ENCODE assay signal across 1 cellular context in the genomic region with DNA sequence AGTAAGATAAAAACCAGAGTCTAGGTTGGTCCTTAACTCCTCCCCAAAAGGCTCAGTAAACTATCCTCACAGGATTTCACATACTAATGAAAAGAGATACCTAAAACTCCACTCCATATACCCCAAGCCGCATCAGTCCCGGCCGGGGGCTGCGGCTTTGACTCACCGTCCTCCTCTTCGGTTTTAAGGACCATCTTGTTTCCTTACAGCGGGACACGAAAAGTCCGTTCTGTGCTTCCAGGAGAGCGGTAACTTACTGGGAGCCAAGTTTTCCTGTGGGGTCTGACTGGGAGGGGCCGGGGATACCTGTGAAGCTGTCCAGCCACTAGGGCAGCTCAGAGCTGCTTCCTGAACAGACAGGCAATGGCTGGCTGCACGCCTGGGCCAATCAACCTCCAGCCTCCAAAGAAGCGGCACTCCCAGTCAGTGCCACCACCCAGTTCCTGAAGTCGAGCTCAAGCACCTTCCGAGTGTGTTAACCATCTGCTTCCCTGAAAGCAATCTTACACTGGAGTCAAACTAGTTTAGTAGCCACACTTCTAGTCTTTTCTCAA.
TF ChIP-seq lines count a peak whose summit lies in the region.

No MANE protein-coding gene starts in this region.

TF ChIP-seq in HEK293, 187 proteins besides CTCF, POLR2A, EP300 and RAD21 (continued from another document):
- TF ChIP-seq, protein P1, sequence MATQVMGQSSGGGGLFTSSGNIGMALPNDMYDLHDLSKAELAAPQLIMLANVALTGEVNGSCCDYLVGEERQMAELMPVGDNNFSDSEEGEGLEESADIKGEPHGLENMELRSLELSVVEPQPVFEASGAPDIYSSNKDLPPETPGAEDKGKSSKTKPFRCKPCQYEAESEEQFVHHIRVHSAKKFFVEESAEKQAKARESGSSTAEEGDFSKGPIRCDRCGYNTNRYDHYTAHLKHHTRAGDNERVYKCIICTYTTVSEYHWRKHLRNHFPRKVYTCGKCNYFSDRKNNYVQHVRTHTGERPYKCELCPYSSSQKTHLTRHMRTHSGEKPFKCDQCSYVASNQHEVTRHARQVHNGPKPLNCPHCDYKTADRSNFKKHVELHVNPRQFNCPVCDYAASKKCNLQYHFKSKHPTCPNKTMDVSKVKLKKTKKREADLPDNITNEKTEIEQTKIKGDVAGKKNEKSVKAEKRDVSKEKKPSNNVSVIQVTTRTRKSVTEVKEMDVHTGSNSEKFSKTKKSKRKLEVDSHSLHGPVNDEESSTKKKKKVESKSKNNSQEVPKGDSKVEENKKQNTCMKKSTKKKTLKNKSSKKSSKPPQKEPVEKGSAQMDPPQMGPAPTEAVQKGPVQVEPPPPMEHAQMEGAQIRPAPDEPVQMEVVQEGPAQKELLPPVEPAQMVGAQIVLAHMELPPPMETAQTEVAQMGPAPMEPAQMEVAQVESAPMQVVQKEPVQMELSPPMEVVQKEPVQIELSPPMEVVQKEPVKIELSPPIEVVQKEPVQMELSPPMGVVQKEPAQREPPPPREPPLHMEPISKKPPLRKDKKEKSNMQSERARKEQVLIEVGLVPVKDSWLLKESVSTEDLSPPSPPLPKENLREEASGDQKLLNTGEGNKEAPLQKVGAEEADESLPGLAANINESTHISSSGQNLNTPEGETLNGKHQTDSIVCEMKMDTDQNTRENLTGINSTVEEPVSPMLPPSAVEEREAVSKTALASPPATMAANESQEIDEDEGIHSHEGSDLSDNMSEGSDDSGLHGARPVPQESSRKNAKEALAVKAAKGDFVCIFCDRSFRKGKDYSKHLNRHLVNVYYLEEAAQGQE (tag by site-specific recombination; IDR thresholded peaks at IDR 0.05): peak; percentile 68; the same call in 1 of the 2 replicates
- TF ChIP-seq, protein P2, sequence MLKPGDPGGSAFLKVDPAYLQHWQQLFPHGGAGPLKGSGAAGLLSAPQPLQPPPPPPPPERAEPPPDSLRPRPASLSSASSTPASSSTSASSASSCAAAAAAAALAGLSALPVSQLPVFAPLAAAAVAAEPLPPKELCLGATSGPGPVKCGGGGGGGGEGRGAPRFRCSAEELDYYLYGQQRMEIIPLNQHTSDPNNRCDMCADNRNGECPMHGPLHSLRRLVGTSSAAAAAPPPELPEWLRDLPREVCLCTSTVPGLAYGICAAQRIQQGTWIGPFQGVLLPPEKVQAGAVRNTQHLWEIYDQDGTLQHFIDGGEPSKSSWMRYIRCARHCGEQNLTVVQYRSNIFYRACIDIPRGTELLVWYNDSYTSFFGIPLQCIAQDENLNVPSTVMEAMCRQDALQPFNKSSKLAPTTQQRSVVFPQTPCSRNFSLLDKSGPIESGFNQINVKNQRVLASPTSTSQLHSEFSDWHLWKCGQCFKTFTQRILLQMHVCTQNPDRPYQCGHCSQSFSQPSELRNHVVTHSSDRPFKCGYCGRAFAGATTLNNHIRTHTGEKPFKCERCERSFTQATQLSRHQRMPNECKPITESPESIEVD (tag by site-specific recombination; IDR thresholded peaks at IDR 0.05): no peak
- no peak for TF ChIP-seq ZNF561 (tag by site-specific recombination; IDR thresholded peaks at IDR 0.05; ENCODE audit: borderline replicate concordance)
- TF ChIP-seq, protein P3, sequence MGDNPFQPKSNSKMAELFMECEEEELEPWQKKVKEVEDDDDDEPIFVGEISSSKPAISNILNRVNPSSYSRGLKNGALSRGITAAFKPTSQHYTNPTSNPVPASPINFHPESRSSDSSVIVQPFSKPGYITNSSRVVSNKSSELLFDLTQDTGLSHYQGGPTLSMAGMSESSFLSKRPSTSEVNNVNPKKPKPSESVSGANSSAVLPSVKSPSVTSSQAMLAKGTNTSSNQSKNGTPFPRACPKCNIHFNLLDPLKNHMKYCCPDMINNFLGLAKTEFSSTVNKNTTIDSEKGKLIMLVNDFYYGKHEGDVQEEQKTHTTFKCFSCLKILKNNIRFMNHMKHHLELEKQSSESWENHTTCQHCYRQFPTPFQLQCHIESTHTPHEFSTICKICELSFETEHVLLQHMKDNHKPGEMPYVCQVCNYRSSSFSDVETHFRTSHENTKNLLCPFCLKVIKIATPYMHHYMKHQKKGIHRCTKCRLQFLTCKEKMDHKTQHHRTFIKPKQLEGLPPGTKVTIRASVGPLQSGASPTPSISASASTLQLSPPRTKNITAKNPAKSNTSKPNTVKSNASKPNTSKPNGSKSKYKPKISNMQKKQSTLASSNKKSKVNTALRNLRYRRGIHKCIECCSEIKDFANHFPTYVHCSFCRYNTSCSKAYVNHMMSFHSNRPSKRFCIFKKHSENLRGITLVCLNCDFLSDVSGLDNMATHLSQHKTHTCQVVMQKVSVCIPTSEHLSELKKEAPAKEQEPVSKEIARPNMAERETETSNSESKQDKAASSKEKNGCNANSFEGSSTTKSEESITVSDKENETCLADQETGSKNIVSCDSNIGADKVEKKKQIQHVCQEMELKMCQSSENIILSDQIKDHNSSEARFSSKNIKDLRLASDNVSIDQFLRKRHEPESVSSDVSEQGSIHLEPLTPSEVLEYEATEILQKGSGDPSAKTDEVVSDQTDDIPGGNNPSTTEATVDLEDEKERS (tag by site-specific recombination; IDR thresholded peaks at IDR 0.05): no peak
- no peak for TF ChIP-seq SCRT1 (tag by site-specific recombination; IDR thresholded peaks at IDR 0.05; ENCODE audit: borderline replicate concordance)
- TF ChIP-seq ZNF571 (tag by site-specific recombination; IDR thresholded peaks at IDR 0.05): no peak
- no peak for TF ChIP-seq ZNF747 (tag by site-specific recombination; IDR thresholded peaks at IDR 0.05)
- peak; percentile 9; the same call in 1 of the 2 replicates for TF ChIP-seq ZNF629 (tag by site-specific recombination; IDR thresholded peaks at IDR 0.05)
- no peak for TF ChIP-seq ZNF473 (tag by site-specific recombination; IDR thresholded peaks at IDR 0.05)
- no peak for TF ChIP-seq ZNF610 (tag by site-specific recombination; IDR thresholded peaks at IDR 0.05; ENCODE audit: borderline replicate concordance)
- no peak for TF ChIP-seq ZNF114 (tag by site-specific recombination; IDR thresholded peaks at IDR 0.05)
- TF ChIP-seq, protein P4, sequence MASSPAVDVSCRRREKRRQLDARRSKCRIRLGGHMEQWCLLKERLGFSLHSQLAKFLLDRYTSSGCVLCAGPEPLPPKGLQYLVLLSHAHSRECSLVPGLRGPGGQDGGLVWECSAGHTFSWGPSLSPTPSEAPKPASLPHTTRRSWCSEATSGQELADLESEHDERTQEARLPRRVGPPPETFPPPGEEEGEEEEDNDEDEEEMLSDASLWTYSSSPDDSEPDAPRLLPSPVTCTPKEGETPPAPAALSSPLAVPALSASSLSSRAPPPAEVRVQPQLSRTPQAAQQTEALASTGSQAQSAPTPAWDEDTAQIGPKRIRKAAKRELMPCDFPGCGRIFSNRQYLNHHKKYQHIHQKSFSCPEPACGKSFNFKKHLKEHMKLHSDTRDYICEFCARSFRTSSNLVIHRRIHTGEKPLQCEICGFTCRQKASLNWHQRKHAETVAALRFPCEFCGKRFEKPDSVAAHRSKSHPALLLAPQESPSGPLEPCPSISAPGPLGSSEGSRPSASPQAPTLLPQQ (tag by site-specific recombination; IDR thresholded peaks at IDR 0.05): no peak
- no peak for TF ChIP-seq HOXA7 (CRISPR knock-in tag; IDR thresholded peaks at IDR 0.05; ENCODE audit: borderline replicate concordance)
- no peak for TF ChIP-seq ZNF664 (tag by site-specific recombination; IDR thresholded peaks at IDR 0.05)
- 0 out of 2 replicates have a peak, but pooled peaks have one; percentile 45 for TF ChIP-seq IKZF3 (tag by site-specific recombination; IDR thresholded peaks at IDR 0.05)
- TF ChIP-seq, protein P5, sequence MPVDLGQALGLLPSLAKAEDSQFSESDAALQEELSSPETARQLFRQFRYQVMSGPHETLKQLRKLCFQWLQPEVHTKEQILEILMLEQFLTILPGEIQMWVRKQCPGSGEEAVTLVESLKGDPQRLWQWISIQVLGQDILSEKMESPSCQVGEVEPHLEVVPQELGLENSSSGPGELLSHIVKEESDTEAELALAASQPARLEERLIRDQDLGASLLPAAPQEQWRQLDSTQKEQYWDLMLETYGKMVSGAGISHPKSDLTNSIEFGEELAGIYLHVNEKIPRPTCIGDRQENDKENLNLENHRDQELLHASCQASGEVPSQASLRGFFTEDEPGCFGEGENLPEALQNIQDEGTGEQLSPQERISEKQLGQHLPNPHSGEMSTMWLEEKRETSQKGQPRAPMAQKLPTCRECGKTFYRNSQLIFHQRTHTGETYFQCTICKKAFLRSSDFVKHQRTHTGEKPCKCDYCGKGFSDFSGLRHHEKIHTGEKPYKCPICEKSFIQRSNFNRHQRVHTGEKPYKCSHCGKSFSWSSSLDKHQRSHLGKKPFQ (tag by site-specific recombination; IDR thresholded peaks at IDR 0.05): no peak
- TF ChIP-seq ZNF239 (tag by site-specific recombination; IDR thresholded peaks at IDR 0.05): no peak
- TF ChIP-seq ZNF623 (tag by site-specific recombination; IDR thresholded peaks at IDR 0.05): no peak
- TF ChIP-seq ZBTB7A (tag by site-specific recombination; IDR thresholded peaks at IDR 0.05; ENCODE audit: low read depth): no peak
- no peak for TF ChIP-seq ZNF223 (tag by site-specific recombination; IDR thresholded peaks at IDR 0.05)
- no peak for TF ChIP-seq ZXDB (tag by site-specific recombination; IDR thresholded peaks at IDR 0.05)
- peak; percentile 62 for TF ChIP-seq OSR2 (tag by site-specific recombination; IDR thresholded peaks at IDR 0.05)
- TF ChIP-seq, protein P6, sequence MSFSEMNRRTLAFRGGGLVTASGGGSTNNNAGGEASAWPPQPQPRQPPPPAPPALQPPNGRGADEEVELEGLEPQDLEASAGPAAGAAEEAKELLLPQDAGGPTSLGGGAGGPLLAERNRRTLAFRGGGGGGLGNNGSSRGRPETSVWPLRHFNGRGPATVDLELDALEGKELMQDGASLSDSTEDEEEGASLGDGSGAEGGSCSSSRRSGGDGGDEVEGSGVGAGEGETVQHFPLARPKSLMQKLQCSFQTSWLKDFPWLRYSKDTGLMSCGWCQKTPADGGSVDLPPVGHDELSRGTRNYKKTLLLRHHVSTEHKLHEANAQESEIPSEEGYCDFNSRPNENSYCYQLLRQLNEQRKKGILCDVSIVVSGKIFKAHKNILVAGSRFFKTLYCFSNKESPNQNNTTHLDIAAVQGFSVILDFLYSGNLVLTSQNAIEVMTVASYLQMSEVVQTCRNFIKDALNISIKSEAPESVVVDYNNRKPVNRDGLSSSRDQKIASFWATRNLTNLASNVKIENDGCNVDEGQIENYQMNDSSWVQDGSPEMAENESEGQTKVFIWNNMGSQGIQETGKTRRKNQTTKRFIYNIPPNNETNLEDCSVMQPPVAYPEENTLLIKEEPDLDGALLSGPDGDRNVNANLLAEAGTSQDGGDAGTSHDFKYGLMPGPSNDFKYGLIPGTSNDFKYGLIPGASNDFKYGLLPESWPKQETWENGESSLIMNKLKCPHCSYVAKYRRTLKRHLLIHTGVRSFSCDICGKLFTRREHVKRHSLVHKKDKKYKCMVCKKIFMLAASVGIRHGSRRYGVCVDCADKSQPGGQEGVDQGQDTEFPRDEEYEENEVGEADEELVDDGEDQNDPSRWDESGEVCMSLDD (tag by site-specific recombination; IDR thresholded peaks at IDR 0.05): no peak
- no peak for TF ChIP-seq ZNF23 (tag by site-specific recombination; IDR thresholded peaks at IDR 0.05; ENCODE audit: borderline replicate concordance)
- no peak for TF ChIP-seq ZNF112 (tag by site-specific recombination; IDR thresholded peaks at IDR 0.05)
- no peak for TF ChIP-seq ZNF350 (tag by site-specific recombination; IDR thresholded peaks at IDR 0.05)
